12 cellular contexts compared by ENCODE assay signal in genomic region chr19:51341976-51342580, GRCh38. TPM values are rescaled to one million over a fixed set of nuclear protein-coding genes. Genes with fewer than 3 reads are reported as not detected.
DNase-seq lines count a peak whose midpoint lies in the region; ATAC-seq and TF ChIP-seq lines count a peak whose summit lies in the region.
"Had no signal": no experiment of that assay in that cellular context is flagged by ENCODE, and none has a peak within 500 bp of the region (broad histone marks: within the 10 kb centered on the region; RNA-seq: fewer than 3 reads in every experiment).

Gene VSIG10L (minus strand): TSS chr19:51342139. CDS start chr19:51342124, 15 bp downstream.

- H3K79me1 ChIP-seq in IMR-90 (ENCODE audit: low read depth in 1 of 2, low read length in 2 of 2), result no peaks in the 10 kb centered on the region

- H3K9me1 ChIP-seq in IMR-90 (ENCODE audit: insufficient read depth, low read length), result peaks cover 4% of the 10 kb centered on the region; the same call in 1 of the 2 replicates

- H4K20me1 ChIP-seq in IMR-90 (ENCODE audit: insufficient read depth, low read length), result no peaks in the 10 kb centered on the region

- no peak within 1 kb of the TSS for H2AK9ac ChIP-seq in IMR-90 (replicated peaks; ENCODE audit: low read depth, low read length, poor library complexity)

- BruUV-seq in IMR-90 (replicated peaks; lab: Mats Ljungman, UMichigan), result no TSS peak

- no peak within 1 kb of the TSS for H3K27ac ChIP-seq in CD4-positive, alpha-beta T cell (ENCODE audit: low read depth, low read length)
- H3K27ac ChIP-seq in IMR-90 (ENCODE audit: insufficient read depth, low read length), result no peak within 1 kb of the TSS
- H3K27ac ChIP-seq in cingulate gyrus (ENCODE audit: low read depth, low read length), result peak within 1 kb of the TSS; percentile 19
- H3K27ac ChIP-seq: SK-N-MC had no signal

- intact Hi-C loops in CD4-positive, alpha-beta T cell (cut with DNase I, micrococcal nuclease), result no loop called here
- intact Hi-C loops in IMR-90 (cut with micrococcal nuclease), result no loop called here

- no peak for DNase-seq in CD4-positive, alpha-beta T cell
- DNase-seq in IMR-90, result no peak
- DNase-seq in SHP77 treated with DMSO at 0.1 percent for 48 hours (lab: John Stamatoyannopoulos, UW), result no peak
- DNase-seq in DMS 273 (lab: John Stamatoyannopoulos, UW; ENCODE audit: unreplicated experiment), result no peak
- DNase-seq in GM13976 (ENCODE audit: low spot score), result no peak
- DNase-seq: GF-D8, islet precursor cell, NCI-H2171 had no signal

- peak within 1 kb of the TSS; percentile 73 for H3K4me3 Mint-ChIP-seq in CD4-positive, alpha-beta T cell
- peak within 1 kb of the TSS; percentile 77 to 84 (median 81) for H3K4me3 Mint-ChIP-seq in nephron

- no CpG with 5 or more reads among the region's 3 CpGs for WGBS in IMR-90 (ENCODE audit: extremely low coverage in 2 of 2, insufficient read length in 1 of 2), 2 experiments

- H3K9me3 Mint-ChIP-seq in CD4-positive, alpha-beta T cell, result no peaks in the 10 kb centered on the region
- no peaks in the 10 kb centered on the region for H3K9me3 Mint-ChIP-seq in nephron

- peaks cover 13% of the 10 kb centered on the region for H3K36me3 ChIP-seq in IMR-90 (ENCODE audit: control insufficient read depth, insufficient read depth, low read length)

- H4K8ac ChIP-seq in IMR-90 (ENCODE audit: low read depth in 2 of 2, low read length in 2 of 2), result no peak within 1 kb of the TSS; a peak in 1 of 4 replicates

- no peaks in the 10 kb centered on the region for H3K4me1 ChIP-seq in IMR-90 (ENCODE audit: control insufficient read depth, insufficient read depth, low read length)

- CTCF ChIA-PET in CD4-positive, alpha-beta T cell (lab: Charles Lee), result interaction anchor here (1.4 kb wide), 1 partner anchor 80 kb away, joined by 3 read pairs; no protein-coding TSS in a partner anchor
- CTCF ChIA-PET in IMR-90 (lab: Yijun Ruan, JAX), result no interaction called here

- H3K56ac ChIP-seq in IMR-90 (ENCODE audit: extremely low read depth, insufficient read depth, low read length), result no peak within 1 kb of the TSS

- no peak for ATAC-seq in CD4-positive, alpha-beta T cell (ENCODE audit: poor library complexity)
- ATAC-seq in IMR-90 (ENCODE audit: low read depth) (no peak), GM21423 (IDR thresholded peaks at IDR 0.05; ENCODE audit: unreplicated experiment) (no peak)

- no peak within 1 kb of the TSS for H3K18ac ChIP-seq in IMR-90 (ENCODE audit: low read depth, low read length)

- H2BK120ac ChIP-seq in IMR-90 (ENCODE audit: low read depth, low read length), result no peak within 1 kb of the TSS

- H3K36me3 Mint-ChIP-seq in CD4-positive, alpha-beta T cell (ENCODE audit: low read depth), result peaks cover 16% of the 10 kb centered on the region
- peaks cover 14% of the 10 kb centered on the region for H3K36me3 Mint-ChIP-seq in nephron (ENCODE audit: low read depth)

- no peak for TF ChIP-seq CTCF in CD4-positive, alpha-beta T cell (IDR thresholded peaks at IDR 0.05)
- TF ChIP-seq CTCF in IMR-90 (conservative IDR thresholded peaks at IDR 0.05; ENCODE audit: low read depth, low read length) (no peak), nephron (IDR thresholded peaks at IDR 0.05; ENCODE audit: unreplicated experiment in 3 of 3) (no peak), GM13976 (IDR thresholded peaks at IDR 0.05; ENCODE audit: borderline replicate concordance, control extremely low read depth, extremely low read depth, insufficient read depth, missing control alignments) (no peak)

- no peak within 1 kb of the TSS for H3K9ac ChIP-seq in IMR-90 (ENCODE audit: low read depth, low read length)

- no peak within 1 kb of the TSS for H3K23ac ChIP-seq in IMR-90 (ENCODE audit: low read depth, low read length)

- H2AFZ ChIP-seq in IMR-90 (replicated peaks; ENCODE audit: low read length, poor library complexity), result no peak within 1 kb of the TSS

- H2AK5ac ChIP-seq in IMR-90 (ENCODE audit: low read depth, low read length), result no peak within 1 kb of the TSS

- in situ Hi-C loops in IMR-90 (cut with MboI; ENCODE audit: low sequenced_read_pairs), result no loop called here
- in situ Hi-C loops in GM13976 (cut with MboI; ENCODE audit: low sequenced_read_pairs, unreplicated experiment), result loop anchor here (25.0 kb wide), 1 partner anchor 320 kb away; no protein-coding TSS in a partner anchor

- H3K4ac ChIP-seq in IMR-90 (ENCODE audit: low read depth, low read length), result 0 out of 2 replicates have a peak within 1 kb of the TSS, but pooled peaks have one; percentile 48

- peaks cover 23% of the 10 kb centered on the region for H3K4me1 Mint-ChIP-seq in CD4-positive, alpha-beta T cell (ENCODE audit: low read depth)
- peaks cover 15% of the 10 kb centered on the region for H3K4me1 Mint-ChIP-seq in nephron

- H3K14ac ChIP-seq in IMR-90 (replicated peaks; ENCODE audit: low read depth, low read length), result no peak within 1 kb of the TSS

- H2BK15ac ChIP-seq in IMR-90 (ENCODE audit: low read depth, low read length), result no peak within 1 kb of the TSS

- POLR2A ChIA-PET in CD4-positive, alpha-beta T cell (lab: Charles Lee), result interaction anchor here (0.7 to 1.0 kb wide), 2 partner anchors 23 to 52 kb away, joined by 3 read pairs; no protein-coding TSS in a partner anchor
- POLR2A ChIA-PET in IMR-90 (lab: Charles Lee; ENCODE audit: unreplicated experiment), result no interaction called here

- no peak within 1 kb of the TSS for H4K91ac ChIP-seq in IMR-90 (ENCODE audit: insufficient read depth, low read depth, low read length)

- no peak within 1 kb of the TSS for H2BK5ac ChIP-seq in IMR-90 (ENCODE audit: low read depth, low read length, poor library complexity, severe bottlenecking)

- H2BK20ac ChIP-seq in IMR-90 (ENCODE audit: low read depth, low read length), result no peak within 1 kb of the TSS

- no peaks in the 10 kb centered on the region for H3K27me3 ChIP-seq in CD4-positive, alpha-beta T cell (ENCODE audit: control insufficient read depth, insufficient read depth, low read length)
- no peaks in the 10 kb centered on the region for H3K27me3 ChIP-seq in IMR-90 (ENCODE audit: control insufficient read depth, insufficient read depth, low read length)

- no peak within 1 kb of the TSS for H3K4me2 ChIP-seq in IMR-90 (ENCODE audit: low read depth, low read length)

- H3K27me3 Mint-ChIP-seq in CD4-positive, alpha-beta T cell, result no peaks in the 10 kb centered on the region
- H3K27me3 Mint-ChIP-seq in nephron (ENCODE audit: low read depth), result peaks cover 17% of the 10 kb centered on the region

- dilution Hi-C loops in IMR-90 (cut with HindIII; ENCODE audit: low sequenced_read_pairs, unreplicated experiment), result no loop called here

- no peak for TF ChIP-seq POLR2A in IMR-90 (IDR thresholded peaks at IDR 0.05; ENCODE audit: low read depth, low read length)

- no peak within 1 kb of the TSS for H4K5ac ChIP-seq in IMR-90 (ENCODE audit: low read depth, low read length)

- H3K9me3 ChIP-seq in CD4-positive, alpha-beta T cell (ENCODE audit: control insufficient read depth, low read length), result no peaks in the 10 kb centered on the region
- no peaks in the 10 kb centered on the region for H3K9me3 ChIP-seq in IMR-90 (ENCODE audit: control insufficient read depth, insufficient read depth, low read length)

- H3K27ac Mint-ChIP-seq in CD4-positive, alpha-beta T cell, result no peak within 1 kb of the TSS
- peak within 1 kb of the TSS in 2 of 3 experiments; percentile 49 to 71 for H3K27ac Mint-ChIP-seq in nephron

- no peak for TF ChIP-seq RAD21 in IMR-90 (IDR thresholded peaks at IDR 0.05; ENCODE audit: low read length)

- no peak within 1 kb of the TSS for H3K4me3 ChIP-seq in IMR-90 (ENCODE audit: insufficient read depth, low read depth, low read length)

TF ChIP-seq in IMR-90, 13 proteins besides CTCF, POLR2A, EP300 and RAD21:
- TF ChIP-seq ELK1 (IDR thresholded peaks at IDR 0.05; ENCODE audit: borderline replicate concordance, low read depth, low read length) (no peak), CEBPB (IDR thresholded peaks at IDR 0.05; ENCODE audit: low read depth, low read length) (no peak), RCOR1 (IDR thresholded peaks at IDR 0.05; ENCODE audit: insufficient replicate concordance, low read length) (no peak), MXI1 (IDR thresholded peaks at IDR 0.05; ENCODE audit: borderline replicate concordance, low read depth, low read length) (no peak), SMC3 (IDR thresholded peaks at IDR 0.05; ENCODE audit: low read depth, low read length) (no peak), CHD1 (IDR thresholded peaks at IDR 0.05; ENCODE audit: low read depth, low read length) (no peak), MAFK (IDR thresholded peaks at IDR 0.05; ENCODE audit: low read depth, low read length) (no peak), FOS (IDR thresholded peaks at IDR 0.05; ENCODE audit: low read depth, low read length) (no peak), USF2 (IDR thresholded peaks at IDR 0.05; ENCODE audit: low read depth, low read length) (no peak), BHLHE40 (IDR thresholded peaks at IDR 0.05; ENCODE audit: low read depth, low read length) (no peak), MAZ (IDR thresholded peaks at IDR 0.05; ENCODE audit: borderline replicate concordance, low read depth, low read length) (no peak), RFX5 (IDR thresholded peaks at IDR 0.05; ENCODE audit: low read depth, low read length) (no peak), NFE2L2 (IDR thresholded peaks at IDR 0.05; ENCODE audit: low read depth, low read length) (no peak)

RNA-seq across cellular contexts. Expression of gene VSIG10L, which starts in this region (rescaled TPM):
- under 1 TPM; 0.11 to 0.14 TPM for total RNA-seq in CD4-positive, alpha-beta T cell
- under 0.01 and 0.18 TPM in 2 replicates for total RNA-seq in IMR-90 (2012; rRNA removed)
- polyA plus RNA-seq in IMR-90 (2012; rRNA removed), result 1.2 and 1.4 TPM in 2 replicates
- polyA plus RNA-seq in IMR-90 (2012; cell fraction: cytosol; rRNA removed), result 0.55 and 0.85 TPM in 2 replicates
- polyA plus RNA-seq in IMR-90 (2012; cell fraction: nucleus; rRNA removed; ENCODE audit: low replicate concordance), result 2.2 and 4.0 TPM in 2 replicates
